13 cellular contexts compared by ENCODE assay signal in the genomic region with DNA sequence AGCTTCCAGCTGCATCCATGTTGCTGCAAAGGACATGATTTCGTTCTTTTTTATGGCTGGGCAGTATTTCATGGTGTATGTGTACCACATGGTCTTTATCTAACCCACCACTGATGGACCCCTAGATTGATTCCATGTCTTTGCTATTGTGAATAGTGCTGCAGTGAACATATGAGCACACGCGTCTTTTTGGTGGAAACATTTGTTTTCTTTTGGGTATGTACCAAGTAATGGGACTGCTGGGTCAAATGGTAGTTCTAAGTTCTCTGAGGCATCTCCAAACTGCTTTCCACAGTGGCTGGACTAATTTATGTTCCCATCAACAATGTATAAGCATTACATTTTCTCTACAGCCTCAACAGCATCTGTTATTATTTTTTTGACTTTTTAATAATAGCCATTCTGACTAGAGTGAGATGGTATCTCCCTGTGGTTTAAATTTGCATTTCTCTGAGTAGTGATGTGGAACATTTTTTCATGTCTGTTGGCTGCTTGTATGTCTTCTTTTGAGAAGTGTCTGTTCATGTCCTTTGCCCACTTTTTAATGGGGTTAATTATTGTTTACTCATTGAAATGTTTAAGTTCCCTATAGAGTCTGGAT. TPM values are rescaled to one million over a fixed set of nuclear protein-coding genes. Genes with fewer than 3 reads are reported as not detected.
DNase-seq lines count a peak whose midpoint lies in the region; ATAC-seq and TF ChIP-seq lines count a peak whose summit lies in the region.
"Had no signal": no experiment of that assay in that cellular context is flagged by ENCODE, and none has a peak within 500 bp of the region (broad histone marks: within the 10 kb centered on the region; RNA-seq: fewer than 3 reads in every experiment).

No MANE protein-coding gene starts in this region.

- no peak overlapping the region for H4K8ac ChIP-seq in mesenchymal stem cell (ENCODE audit: low read length)

- H3K79me1 ChIP-seq in mesenchymal stem cell (replicated peaks; ENCODE audit: low read length, poor library complexity, severe bottlenecking): peaks cover under 1% of the 10 kb centered on the region

- no peak overlapping the region for H3K4ac ChIP-seq in mesenchymal stem cell (ENCODE audit: low read depth in 1 of 2, low read length in 2 of 2)

- no peak overlapping the region for H2AFZ ChIP-seq in mesenchymal stem cell (ENCODE audit: low read depth, low read length)

- DNase-seq in mesenchymal stem cell (no peak), SKM-1 (lab: John Stamatoyannopoulos, UW; ENCODE audit: unreplicated experiment) (no peak), NCI-H524 (lab: John Stamatoyannopoulos, UW) (no peak), type B pancreatic cell (ENCODE audit: extremely low spot score, unreplicated experiment) (no peak)
- DNase-seq: activated CD4-positive, alpha-beta T cell treated with anti-CD3 and anti-CD28 coated beads, Interleukin-2, amount 50 U/mL, for 4 hours; GF-D8; NCI-H774; transverse colon had no signal

- no peak overlapping the region for H4K91ac ChIP-seq in mesenchymal stem cell (ENCODE audit: low read length)

- H3K4me1 ChIP-seq in mesenchymal stem cell (ENCODE audit: control insufficient read depth, insufficient read depth, low read depth, low read length): peaks cover 2% of the 10 kb centered on the region

- no peak overlapping the region for H3K14ac ChIP-seq in mesenchymal stem cell (ENCODE audit: low read length in 2 of 2)

- H3K4me3 ChIP-seq in mesenchymal stem cell (ENCODE audit: insufficient read depth in 1 of 2, low read depth in 1 of 2, low read length in 2 of 2): no peak overlapping the region
- H3K4me3 ChIP-seq: transverse colon had no signal

- H3K4me3 Mint-ChIP-seq in type B pancreatic cell: no peak overlapping the region
- H3K4me3 Mint-ChIP-seq: brain had no signal

- H3K9ac ChIP-seq in mesenchymal stem cell (ENCODE audit: low read length): no peak overlapping the region

- H3K4me2 ChIP-seq in mesenchymal stem cell (ENCODE audit: low read length, poor library complexity, severe bottlenecking): peak overlapping the region; percentile 11

- ATAC-seq in GM18868 (IDR thresholded peaks at IDR 0.05; ENCODE audit: unreplicated experiment) (peak; percentile 81), HG02571 (IDR thresholded peaks at IDR 0.05; ENCODE audit: unreplicated experiment) (peak; percentile 66), HG03558 (IDR thresholded peaks at IDR 0.05; ENCODE audit: extremely low read depth, unreplicated experiment) (peak; percentile 63), HG03469 (IDR thresholded peaks at IDR 0.05; ENCODE audit: unreplicated experiment) (no peak)

- no peaks in the 10 kb centered on the region for H3K9me3 ChIP-seq in mesenchymal stem cell (ENCODE audit: control insufficient read depth, low read length)
- H3K9me3 ChIP-seq: transverse colon had no signal

- H2BK15ac ChIP-seq in mesenchymal stem cell (ENCODE audit: low read depth, poor library complexity, severe bottlenecking): no peak overlapping the region

- H2BK12ac ChIP-seq in mesenchymal stem cell (ENCODE audit: low read length in 2 of 2): no peak overlapping the region

- no peaks in the 10 kb centered on the region for H3K36me3 ChIP-seq in mesenchymal stem cell (ENCODE audit: control insufficient read depth in 1 of 2, insufficient read depth in 2 of 2, low read depth in 1 of 2, low read length in 2 of 2)
- H3K36me3 ChIP-seq: transverse colon had no signal

- no peaks in the 10 kb centered on the region for H3K36me3 Mint-ChIP-seq in type B pancreatic cell
- H3K36me3 Mint-ChIP-seq: brain had no signal

- TF ChIP-seq CTCF in type B pancreatic cell (conservative IDR thresholded peaks at IDR 0.05): no peak

- H3K9me3 Mint-ChIP-seq in type B pancreatic cell: no peaks in the 10 kb centered on the region

- peaks cover 14% of the 10 kb centered on the region for H3K27me3 Mint-ChIP-seq in type B pancreatic cell
- H3K27me3 Mint-ChIP-seq: brain had no signal

- no peak overlapping the region for H2BK5ac ChIP-seq in mesenchymal stem cell (ENCODE audit: low read depth, low read length, poor library complexity, severe bottlenecking)

- H3K23ac ChIP-seq in mesenchymal stem cell (ENCODE audit: low read length in 2 of 2): no peak overlapping the region

- no peak overlapping the region for H3K18ac ChIP-seq in mesenchymal stem cell (ENCODE audit: low read depth in 1 of 2, low read length in 2 of 2)

- peak overlapping the region; percentile 27 for H3K27ac ChIP-seq in mesenchymal stem cell (ENCODE audit: low read length, poor library complexity, severe bottlenecking)
- H3K27ac ChIP-seq: transverse colon had no signal

- H3K27ac Mint-ChIP-seq in type B pancreatic cell: no peak overlapping the region
- H3K27ac Mint-ChIP-seq: brain had no signal

- peaks cover 11% of the 10 kb centered on the region for H3K4me1 Mint-ChIP-seq in type B pancreatic cell (ENCODE audit: unreplicated experiment)

- 83% methylated on average over 3 of the region's 3 CpGs for WGBS in mesenchymal stem cell

- no peaks in the 10 kb centered on the region for H3K27me3 ChIP-seq in mesenchymal stem cell (ENCODE audit: control insufficient read depth in 1 of 2, insufficient read depth in 1 of 2, low read length in 2 of 2)
- H3K27me3 ChIP-seq: transverse colon had no signal

- H2BK120ac ChIP-seq in mesenchymal stem cell (ENCODE audit: low read depth, low read length): no peak overlapping the region

- H2AK5ac ChIP-seq in mesenchymal stem cell (ENCODE audit: low read length, severe bottlenecking): no peak overlapping the region

RNA-seq across cellular contexts. Expression of gene UBE2L5, which starts 6.8 kb away (rescaled TPM):
- 0.14 TPM for polyA plus RNA-seq in mesenchymal stem cell (2013, experiment 1 of 2)
- 0.08 TPM for polyA plus RNA-seq in mesenchymal stem cell (2013, experiment 2 of 2)
- not detected in 2 replicates for total RNA-seq in type B pancreatic cell (ENCODE audit: low replicate concordance)
- total RNA-seq: transverse colon had no signal

RNA-seq across cellular contexts. Expression of gene HMGB1, which starts 50.2 kb away (rescaled TPM):
- polyA plus RNA-seq in mesenchymal stem cell (2013, experiment 1 of 2): 349 TPM
- 353 TPM for polyA plus RNA-seq in mesenchymal stem cell (2013, experiment 2 of 2)
- total RNA-seq in type B pancreatic cell (ENCODE audit: low replicate concordance): 312 and 576 TPM in 2 replicates
